ENCODE assay signal across 1 cellular context in genomic region chr18:35171315-35171987, GRCh38.
TF ChIP-seq lines count a peak whose summit lies in the region.

No MANE protein-coding gene starts in this region.

TF ChIP-seq in HepG2, 621 proteins besides CTCF, POLR2A, EP300 and RAD21 (continued from another document):
- TF ChIP-seq, protein P1, sequence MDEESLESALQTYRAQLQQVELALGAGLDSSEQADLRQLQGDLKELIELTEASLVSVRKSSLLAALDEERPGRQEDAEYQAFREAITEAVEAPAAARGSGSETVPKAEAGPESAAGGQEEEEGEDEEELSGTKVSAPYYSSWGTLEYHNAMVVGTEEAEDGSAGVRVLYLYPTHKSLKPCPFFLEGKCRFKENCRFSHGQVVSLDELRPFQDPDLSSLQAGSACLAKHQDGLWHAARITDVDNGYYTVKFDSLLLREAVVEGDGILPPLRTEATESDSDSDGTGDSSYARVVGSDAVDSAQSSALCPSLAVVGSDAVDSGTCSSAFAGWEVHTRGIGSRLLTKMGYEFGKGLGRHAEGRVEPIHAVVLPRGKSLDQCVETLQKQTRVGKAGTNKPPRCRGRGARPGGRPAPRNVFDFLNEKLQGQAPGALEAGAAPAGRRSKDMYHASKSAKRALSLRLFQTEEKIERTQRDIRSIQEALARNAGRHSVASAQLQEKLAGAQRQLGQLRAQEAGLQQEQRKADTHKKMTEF (CRISPR knock-in tag; IDR thresholded peaks at IDR 0.05), result peak; percentile 31; the same call in 1 of the 2 replicates
- TF ChIP-seq RFX3 (CRISPR knock-in tag; IDR thresholded peaks at IDR 0.05) (no peak), CEBPB (IDR thresholded peaks at IDR 0.05; ENCODE audit: borderline replicate concordance, low read depth, low read length) (no peak), ZNF83 (CRISPR knock-in tag; IDR thresholded peaks at IDR 0.05; ENCODE audit: borderline replicate concordance) (no peak), ZNF317 (CRISPR knock-in tag; IDR thresholded peaks at IDR 0.05) (no peak), ZSCAN9 (CRISPR knock-in tag; IDR thresholded peaks at IDR 0.05; ENCODE audit: borderline replicate concordance) (peak; percentile 21; the same call in 1 of the 2 replicates), ZNF20 (CRISPR knock-in tag; IDR thresholded peaks at IDR 0.05) (no peak), NCOR1 (IDR thresholded peaks at IDR 0.05; ENCODE audit: borderline replicate concordance, low read length) (peak; percentile 32; the same call in 1 of the 2 replicates)
- TF ChIP-seq, protein P2, sequence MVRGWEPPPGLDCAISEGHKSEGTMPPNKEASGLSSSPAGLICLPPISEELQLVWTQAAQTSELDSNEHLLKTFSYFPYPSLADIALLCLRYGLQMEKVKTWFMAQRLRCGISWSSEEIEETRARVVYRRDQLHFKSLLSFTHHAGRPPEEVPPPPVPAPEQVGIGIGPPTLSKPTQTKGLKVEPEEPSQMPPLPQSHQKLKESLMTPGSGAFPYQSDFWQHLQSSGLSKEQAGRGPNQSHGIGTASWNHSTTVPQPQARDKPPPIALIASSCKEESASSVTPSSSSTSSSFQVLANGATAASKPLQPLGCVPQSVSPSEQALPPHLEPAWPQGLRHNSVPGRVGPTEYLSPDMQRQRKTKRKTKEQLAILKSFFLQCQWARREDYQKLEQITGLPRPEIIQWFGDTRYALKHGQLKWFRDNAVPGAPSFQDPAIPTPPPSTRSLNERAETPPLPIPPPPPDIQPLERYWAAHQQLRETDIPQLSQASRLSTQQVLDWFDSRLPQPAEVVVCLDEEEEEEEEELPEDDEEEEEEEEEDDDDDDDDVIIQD (CRISPR knock-in tag; IDR thresholded peaks at IDR 0.05; ENCODE audit: low read depth), result peak; percentile 40; the same call in 1 of the 2 replicates
